1 cellular context compared by ENCODE assay signal in genomic region chr14:24315807-24316596, GRCh38.
TF ChIP-seq lines count a peak whose summit lies in the region.

No MANE protein-coding gene starts in this region.

TF ChIP-seq in K562, 482 proteins besides CTCF, POLR2A, EP300 and RAD21 (continued from another document and continues in another):
- TF ChIP-seq CHD7 (IDR thresholded peaks at IDR 0.05; ENCODE audit: low read depth, low read length) = no peak
- no peak for TF ChIP-seq HEY1 (CRISPR knock-in tag; IDR thresholded peaks at IDR 0.05; ENCODE audit: borderline replicate concordance)
- TF ChIP-seq CTCFL (IDR thresholded peaks at IDR 0.05; ENCODE audit: borderline replicate concordance, insufficient read depth, low read depth, low read length, poor library complexity, severe bottlenecking) = peak; percentile 15
- TF ChIP-seq RERE (CRISPR knock-in tag; IDR thresholded peaks at IDR 0.05; ENCODE audit: borderline replicate concordance) = no peak
- peak; percentile 61 for TF ChIP-seq USF2 (CRISPR knock-in tag; IDR thresholded peaks at IDR 0.05)
- TF ChIP-seq ARID2 (IDR thresholded peaks at IDR 0.05) = no peak
- no peak for TF ChIP-seq ZNF778 (CRISPR knock-in tag; IDR thresholded peaks at IDR 0.05)
- TF ChIP-seq CAMTA2 (CRISPR knock-in tag; conservative IDR thresholded peaks at IDR 0.05) = no peak
- TF ChIP-seq FIP1L1 (IDR thresholded peaks at IDR 0.05; ENCODE audit: low read depth, low read length, poor library complexity, severe bottlenecking) = peak; percentile 20
- no peak for TF ChIP-seq ZNF24 (IDR thresholded peaks at IDR 0.05)
- no peak for TF ChIP-seq TSHZ1 (CRISPR knock-in tag; IDR thresholded peaks at IDR 0.05)
- TF ChIP-seq GTF2F1 (IDR thresholded peaks at IDR 0.05; ENCODE audit: low read depth, low read length) = no peak
- TF ChIP-seq RFX7 (CRISPR knock-in tag; IDR thresholded peaks at IDR 0.05) = no peak
- TF ChIP-seq BRF1 (IDR thresholded peaks at IDR 0.05; ENCODE audit: borderline replicate concordance, extremely low read depth, insufficient read length) = no peak
- peak; percentile 48 to 76; a peak in 3 of 4 replicates for TF ChIP-seq MNT (conservative IDR thresholded peaks at IDR 0.05)
- TF ChIP-seq MAFK (IDR thresholded peaks at IDR 0.05; ENCODE audit: low read length) = peak; percentile 34; the same call in 1 of the 2 replicates
- TF ChIP-seq E2F5 (CRISPR knock-in tag; IDR thresholded peaks at IDR 0.05) = peak; percentile 74; the same call in 1 of the 2 replicates
- TF ChIP-seq HMG20A (CRISPR knock-in tag; conservative IDR thresholded peaks at IDR 0.05) = no peak
- TF ChIP-seq HCFC1 (IDR thresholded peaks at IDR 0.05; ENCODE audit: low read depth, low read length) = no peak
- TF ChIP-seq E2F4 (CRISPR knock-in tag; IDR thresholded peaks at IDR 0.05; ENCODE audit: low read depth) = 0 out of 2 replicates have a peak, but pooled peaks have one; percentile 46
- TF ChIP-seq ZNF274 (IDR thresholded peaks at IDR 0.05; ENCODE audit: borderline replicate concordance, low read depth, low read length) = no peak
- TF ChIP-seq ZNF644 (tag; IDR thresholded peaks at IDR 0.05; ENCODE audit: low read depth) = no peak
- no peak for TF ChIP-seq KDM1A (IDR thresholded peaks at IDR 0.05)
- TF ChIP-seq DACH1 (IDR thresholded peaks at IDR 0.05; ENCODE audit: partially characterized antibody) = no peak
- no peak for TF ChIP-seq PHF20 (IDR thresholded peaks at IDR 0.05; ENCODE audit: partially characterized antibody)
